In the genomic region with DNA sequence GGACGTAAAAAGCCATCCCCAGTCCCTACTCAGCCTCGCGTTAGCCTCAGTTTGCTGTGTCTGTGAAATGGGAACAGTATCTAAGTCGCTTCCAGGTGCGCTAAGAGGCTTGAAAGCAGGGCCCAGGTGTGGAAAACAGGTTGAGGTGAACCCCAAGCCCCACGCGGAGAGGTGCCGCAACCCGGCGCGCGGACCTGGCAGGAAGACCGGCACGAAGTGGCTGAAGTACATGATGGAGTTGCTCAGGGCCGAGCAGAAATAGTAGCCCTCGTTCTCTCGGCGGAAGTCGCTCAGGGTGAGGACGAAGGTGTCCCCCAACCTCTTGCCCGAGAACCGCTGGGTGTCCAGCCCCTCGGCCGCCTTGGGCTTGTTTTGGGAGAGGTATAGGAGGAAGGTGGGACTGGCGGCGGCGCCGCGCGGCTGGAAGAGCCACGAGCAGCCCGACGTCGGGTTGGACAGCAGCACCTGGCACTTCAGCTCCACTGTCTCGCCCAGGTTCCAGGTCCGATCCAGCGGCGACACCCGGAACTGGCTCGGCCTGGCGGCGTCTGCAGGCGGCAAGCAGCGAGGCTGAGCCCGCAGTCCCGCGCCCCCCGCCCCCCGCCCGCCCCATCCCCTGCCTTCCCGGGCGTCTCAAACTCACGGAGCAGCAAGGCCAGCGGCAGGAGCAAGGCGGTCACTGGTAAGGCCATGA, we compare ENCODE assay signal across 11 cellular contexts. TPM values are rescaled to one million over a fixed set of nuclear protein-coding genes. Genes with fewer than 3 reads are reported as not detected.
DNase-seq lines count a peak whose midpoint lies in the region; ATAC-seq and TF ChIP-seq lines count a peak whose summit lies in the region.
"Had no signal": no experiment of that assay in that cellular context is flagged by ENCODE, and none has a peak within 500 bp of the region (broad histone marks: within the 10 kb centered on the region; RNA-seq: fewer than 3 reads in every experiment).

No MANE protein-coding gene starts in this region.

- H3K9me3 ChIP-seq in GM23248 (ENCODE audit: low read depth): no peaks in the 10 kb centered on the region
- no peaks in the 10 kb centered on the region for H3K9me3 ChIP-seq in SK-N-SH
- peaks cover 0 to under 1% (median 0%) of the 10 kb centered on the region in 4 donors for H3K9me3 ChIP-seq in esophagus muscularis mucosa
- H3K9me3 ChIP-seq: ovary had no signal

- DNase-seq in GM23248: peak; percentile 27
- peak; percentile 72 for DNase-seq in SK-N-SH
- DNase-seq in esophagus muscularis mucosa (ENCODE audit: extremely low spot score): peak; percentile 50
- DNase-seq in retina: peak; percentile 60
- DNase-seq in H4 (ENCODE audit: low spot score): no peak
- DNase-seq: activated CD4-positive, CD25-positive, alpha-beta regulatory T cell; NCI-H1694; ovary had no signal

- H3K27me3 ChIP-seq in GM23248 (replicated peaks; ENCODE audit: insufficient read depth) (peaks cover 68% of the 10 kb centered on the region), SK-N-SH (ENCODE audit: insufficient read depth) (peaks cover 39% of the 10 kb centered on the region), esophagus muscularis mucosa (peaks cover 9 to 73% (median 55%) of the 10 kb centered on the region in 4 donors)

- no peak overlapping the region for H3K27ac ChIP-seq in GM23248
- no peak overlapping the region for H3K27ac ChIP-seq in SK-N-SH (ENCODE audit: low read depth in 2 of 2, low read length in 1 of 2)
- no peak overlapping the region for H3K27ac ChIP-seq in esophagus muscularis mucosa (replicated peaks in 1 of 4)
- H3K27ac ChIP-seq: ovary had no signal

- H3K4me1 ChIP-seq in GM23248 (ENCODE audit: insufficient read depth) (no peaks in the 10 kb centered on the region), SK-N-SH (ENCODE audit: control insufficient read depth in 1 of 2, insufficient read depth in 2 of 2, low read depth in 1 of 2, low read length in 1 of 2) (peaks cover 0 to 5% of the 10 kb centered on the region in 2 experiments; a peak in 1 of 4 replicates), esophagus muscularis mucosa (peaks cover 27 to 38% (median 35%) of the 10 kb centered on the region in 4 donors)

- no peak for TF ChIP-seq POLR2A in esophagus muscularis mucosa (IDR thresholded peaks at IDR 0.05; ENCODE audit: low read depth)

- H3K9me2 ChIP-seq in GM23248 (ENCODE audit: insufficient read depth) (no peaks in the 10 kb centered on the region), SK-N-SH (no peaks in the 10 kb centered on the region)

- H4K20me1 ChIP-seq in GM23248 (ENCODE audit: insufficient read depth) (no peaks in the 10 kb centered on the region), SK-N-SH (ENCODE audit: insufficient read depth) (no peaks in the 10 kb centered on the region)

- 1 to 5% methylated on average over 33 to 50 of the region's 55 CpGs for WGBS in GM23248 (ENCODE audit: low coverage in 1 of 2, low lambda C conversion rate in 2 of 2, missing lambda C conversion rate in 2 of 2), 2 experiments
- 31% methylated on average over 16 of the region's 55 CpGs for WGBS in SK-N-SH (ENCODE audit: low lambda C conversion rate)
- 9% methylated on average over 20 of the region's 55 CpGs for WGBS in esophagus muscularis mucosa

- no peak overlapping the region for H3K4me2 ChIP-seq in GM23248 (ENCODE audit: unreplicated experiment)
- peak overlapping the region; percentile 44; the same call in 1 of the 2 replicates for H3K4me2 ChIP-seq in SK-N-SH

- ATAC-seq in HG02759 (IDR thresholded peaks at IDR 0.05; ENCODE audit: unreplicated experiment) (no peak), GM18858 (IDR thresholded peaks at IDR 0.05; ENCODE audit: unreplicated experiment) (no peak), GM19463 (IDR thresholded peaks at IDR 0.05; ENCODE audit: unreplicated experiment) (no peak)

- in situ Hi-C loops in GM23248 (cut with MboI): no loop called here

- no peak for TF ChIP-seq CTCF in SK-N-SH (IDR thresholded peaks at IDR 0.05)
- no peak for TF ChIP-seq CTCF in esophagus muscularis mucosa (IDR thresholded peaks at IDR 0.05)

- POLR2A ChIA-PET in SK-N-SH (lab: Yijun Ruan, JAX): no interaction called here

- no peak for TF ChIP-seq EP300 in SK-N-SH (IDR thresholded peaks at IDR 0.05; ENCODE audit: borderline replicate concordance in 1 of 2, low read depth in 1 of 2, low read length in 1 of 2)
- TF ChIP-seq EP300 in esophagus muscularis mucosa (IDR thresholded peaks at IDR 0.05): no peak

- H3K79me2 ChIP-seq in GM23248 (ENCODE audit: insufficient read depth): no peaks in the 10 kb centered on the region
- H3K79me2 ChIP-seq in SK-N-SH (ENCODE audit: insufficient read depth): no peaks in the 10 kb centered on the region

- H3K36me3 ChIP-seq in GM23248 (ENCODE audit: low read depth): no peaks in the 10 kb centered on the region
- H3K36me3 ChIP-seq in SK-N-SH (replicated peaks in 1 of 2; ENCODE audit: control insufficient read depth in 1 of 2, insufficient read depth in 2 of 2, low read length in 1 of 2): no peaks in the 10 kb centered on the region
- no peaks in the 10 kb centered on the region for H3K36me3 ChIP-seq in esophagus muscularis mucosa
- H3K36me3 ChIP-seq: ovary had no signal

- no peak for TF ChIP-seq RAD21 in SK-N-SH (IDR thresholded peaks at IDR 0.05; ENCODE audit: low read length)

- intact Hi-C loops in esophagus muscularis mucosa (cut with DNase I): no loop called here

- H3K4me3 ChIP-seq in GM23248 (no peak overlapping the region), SK-N-SH (ENCODE audit: low read depth in 2 of 2, low read length in 1 of 2) (peak overlapping the region in 1 of 2 experiments; percentile 10; a peak in 1 of 4 replicates), esophagus muscularis mucosa (peak overlapping the region; percentile 31 to 49 (median 37))
- H3K4me3 ChIP-seq: ovary had no signal

- no peaks in the 10 kb centered on the region for H3F3A ChIP-seq in GM23248 (ENCODE audit: insufficient read depth)
- no peaks in the 10 kb centered on the region for H3F3A ChIP-seq in SK-N-SH (replicated peaks; ENCODE audit: insufficient read depth)

- H2AFZ ChIP-seq in GM23248 (no peak overlapping the region), SK-N-SH (ENCODE audit: low read depth) (no peak overlapping the region)

- H3K9ac ChIP-seq in GM23248: no peak overlapping the region
- H3K9ac ChIP-seq in SK-N-SH: no peak overlapping the region

- CTCF ChIA-PET in SK-N-SH (lab: Yijun Ruan, JAX): interaction anchor here (2.3 kb wide), 1 partner anchor 18 kb away, joined by 11 read pairs; no protein-coding TSS in a partner anchor

TF ChIP-seq in SK-N-SH, 30 proteins besides CTCF, POLR2A, EP300 and RAD21:
- TF ChIP-seq, protein P1, sequence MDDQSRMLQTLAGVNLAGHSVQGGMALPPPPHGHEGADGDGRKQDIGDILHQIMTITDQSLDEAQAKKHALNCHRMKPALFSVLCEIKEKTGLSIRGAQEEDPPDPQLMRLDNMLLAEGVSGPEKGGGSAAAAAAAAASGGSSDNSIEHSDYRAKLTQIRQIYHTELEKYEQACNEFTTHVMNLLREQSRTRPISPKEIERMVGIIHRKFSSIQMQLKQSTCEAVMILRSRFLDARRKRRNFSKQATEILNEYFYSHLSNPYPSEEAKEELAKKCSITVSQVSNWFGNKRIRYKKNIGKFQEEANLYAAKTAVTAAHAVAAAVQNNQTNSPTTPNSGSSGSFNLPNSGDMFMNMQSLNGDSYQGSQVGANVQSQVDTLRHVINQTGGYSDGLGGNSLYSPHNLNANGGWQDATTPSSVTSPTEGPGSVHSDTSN (IDR thresholded peaks at IDR 0.05): no peak
- TF ChIP-seq FOXM1 (IDR thresholded peaks at IDR 0.05; ENCODE audit: low read depth) (no peak), MXI1 (IDR thresholded peaks at IDR 0.05; ENCODE audit: low read depth, low read length) (no peak), TEAD4 (IDR thresholded peaks at IDR 0.05; ENCODE audit: borderline replicate concordance, insufficient read depth) (no peak), YY1 (IDR thresholded peaks at IDR 0.05; ENCODE audit: low read depth) (no peak), SIN3A (IDR thresholded peaks at IDR 0.05; ENCODE audit: borderline replicate concordance, low read depth, low read length) (no peak), POLR2AphosphoS5 (IDR thresholded peaks at IDR 0.05; ENCODE audit: low read depth, low read length) (no peak), SMC3 (IDR thresholded peaks at IDR 0.05; ENCODE audit: low read depth, low read length) (no peak), RCOR1 (IDR thresholded peaks at IDR 0.05; ENCODE audit: low read length) (no peak), TCF12 (IDR thresholded peaks at IDR 0.05) (no peak), IRF3 (IDR thresholded peaks at IDR 0.05; ENCODE audit: low read depth, low read length) (no peak)

RNA-seq across cellular contexts. Expression of gene CD8A, which starts 0.4 kb away (rescaled TPM):
- 0.86 TPM in 1 of 2 replicates, not detected in the other for total RNA-seq in GM23248 (2014; rRNA removed; shearing (Covaris generic))
- polyA plus RNA-seq in GM23248 (2016; fragmentation: Nextera tagmentation; extraction: Ambion mirVana): not detected in 2 replicates
- polyA plus RNA-seq in SK-N-SH (2012; rRNA removed): 0.05 and 0.08 TPM in 2 replicates
- 0.03 and 0.10 TPM in 2 replicates for polyA plus RNA-seq in SK-N-SH (2012; cell fraction: cytosol; rRNA removed)
- 0.07 and 0.19 TPM in 2 replicates for polyA plus RNA-seq in SK-N-SH (2012; cell fraction: nucleus; rRNA removed)
- 1 to 10 TPM in 3 of 4 donors, under 1 TPM in 1; 0.83 to 5.5 (median 1.1) TPM for total RNA-seq in esophagus muscularis mucosa
- not detected in 2 replicates for total RNA-seq in H4 (2014; rRNA removed; shearing (Covaris generic))
